16 cellular contexts compared by ENCODE assay signal in the genomic region with DNA sequence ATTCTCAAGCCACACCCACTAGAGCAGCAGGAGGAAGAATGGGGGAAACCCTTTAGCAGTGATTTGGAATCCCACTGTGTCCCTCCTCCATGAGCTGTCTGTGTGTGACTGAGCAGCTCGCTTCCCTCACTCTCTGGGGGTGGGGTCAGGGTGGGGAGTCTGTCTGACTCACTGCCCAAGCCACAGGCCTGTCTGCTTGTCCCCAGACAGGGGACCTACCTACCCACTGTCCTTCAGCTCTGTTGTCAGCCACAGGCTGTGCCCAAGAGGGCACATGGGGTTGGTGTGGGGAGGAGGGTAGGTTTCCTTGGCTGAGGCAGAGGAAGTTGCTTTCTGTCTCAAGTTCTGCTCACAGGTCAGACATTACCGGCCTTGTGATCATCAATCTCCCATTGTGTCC.
DNase-seq lines count a peak whose midpoint lies in the region; ATAC-seq lines count a peak whose summit lies in the region.
"Had no signal": no experiment of that assay in that cellular context is flagged by ENCODE, and none has a peak within 500 bp of the region (broad histone marks: within the 10 kb centered on the region; RNA-seq: fewer than 3 reads in every experiment).

No MANE protein-coding gene starts in this region.

- no peak overlapping the region for H4K5ac ChIP-seq in mesendoderm (ENCODE audit: low read length)

- no peak overlapping the region for H2BK15ac ChIP-seq in mesendoderm (replicated peaks; ENCODE audit: low read depth)

- H3K79me2 ChIP-seq in mesendoderm (ENCODE audit: control insufficient read depth, insufficient read depth, low read length) = no peaks in the 10 kb centered on the region

- no peak overlapping the region for H3K27ac Mint-ChIP-seq in effector memory CD8-positive, alpha-beta T cell
- no peak overlapping the region for H3K27ac Mint-ChIP-seq in stimulated activated naive B cell treated with anti-CD40 and anti-IgM and Interleukin-4, amounts not matched to agents 10 μg/mL and 1 μg/mL and 100 μg/mL, for 72 hours
- H3K27ac Mint-ChIP-seq in CD4-positive, alpha-beta memory T cell = no peak overlapping the region
- H3K27ac Mint-ChIP-seq: memory B cell had no signal

- H3K27ac ChIP-seq in mesendoderm (ENCODE audit: low read depth, low read length) = no peak overlapping the region
- no peak overlapping the region for H3K27ac ChIP-seq in CD4-positive, alpha-beta memory T cell (ENCODE audit: low read depth, low read length)
- H3K27ac ChIP-seq: thoracic aorta had no signal

- H3K36me3 Mint-ChIP-seq in effector memory CD8-positive, alpha-beta T cell (ENCODE audit: insufficient read depth) = no peaks in the 10 kb centered on the region
- H3K36me3 Mint-ChIP-seq in stimulated activated naive B cell treated with anti-CD40 and anti-IgM and Interleukin-4, amounts not matched to agents 10 μg/mL and 1 μg/mL and 100 μg/mL, for 72 hours = no peaks in the 10 kb centered on the region
- no peaks in the 10 kb centered on the region for H3K36me3 Mint-ChIP-seq in CD4-positive, alpha-beta memory T cell
- H3K36me3 Mint-ChIP-seq: memory B cell had no signal

- no peaks in the 10 kb centered on the region for H3K4me1 Mint-ChIP-seq in effector memory CD8-positive, alpha-beta T cell (ENCODE audit: low read depth in 2 of 2)
- no peaks in the 10 kb centered on the region for H3K4me1 Mint-ChIP-seq in stimulated activated naive B cell treated with anti-CD40 and anti-IgM and Interleukin-4, amounts not matched to agents 10 μg/mL and 1 μg/mL and 100 μg/mL, for 72 hours
- no peaks in the 10 kb centered on the region for H3K4me1 Mint-ChIP-seq in CD4-positive, alpha-beta memory T cell

- H3K27me3 ChIP-seq in mesendoderm (ENCODE audit: insufficient read depth, low read length, poor library complexity) = no peaks in the 10 kb centered on the region
- H3K27me3 ChIP-seq in CD4-positive, alpha-beta memory T cell (ENCODE audit: insufficient read depth, low read length) = no peaks in the 10 kb centered on the region

- H3K56ac ChIP-seq in mesendoderm (ENCODE audit: low read length) = no peak overlapping the region

- H3K23ac ChIP-seq in mesendoderm (ENCODE audit: low read length) = no peak overlapping the region

- peak; percentile 22 for DNase-seq in CMK (ENCODE audit: low read depth)
- peak; percentile 26 for DNase-seq in NOMO-1 treated with DMSO at 0.1 percent for 48 hours (lab: John Stamatoyannopoulos, UW; ENCODE audit: unreplicated experiment)
- no peak for DNase-seq in effector memory CD8-positive, alpha-beta T cell
- DNase-seq in mesendoderm = peak; percentile 48
- DNase-seq in stimulated activated naive B cell treated with anti-CD40 and anti-IgM and Interleukin-4, amounts not matched to agents 10 μg/mL and 1 μg/mL and 100 μg/mL, for 72 hours = no peak
- no peak for DNase-seq in activated gamma-delta T cell (lab: John Stamatoyannopoulos, UW)
- DNase-seq in CD4-positive, alpha-beta memory T cell = no peak
- DNase-seq: activated CD4-positive, alpha-beta T cell treated with anti-CD3 and anti-CD28 coated beads, Interleukin-2, amount 50 U/mL, for 1 hour; activated naive CD4-positive, alpha-beta T cell; AML-193; NCI-H1105; NCI-H526 treated with DMSO at 0.1 percent for 48 hours had no signal

- POLR2A ChIA-PET in CD4-positive, alpha-beta memory T cell (lab: Charles Lee; ENCODE audit: partially characterized antibody) = no interaction called here

- WGBS in mesendoderm (ENCODE audit: extremely low coverage, insufficient coverage, low lambda C conversion rate) = no CpG with 5 or more reads among the region's 2 CpGs

- H3K27me3 Mint-ChIP-seq in effector memory CD8-positive, alpha-beta T cell = peaks cover 14 to 53% of the 10 kb centered on the region in 2 donors
- peaks cover 7% of the 10 kb centered on the region in 2 donors for H3K27me3 Mint-ChIP-seq in stimulated activated naive B cell treated with anti-CD40 and anti-IgM and Interleukin-4, amounts not matched to agents 10 μg/mL and 1 μg/mL and 100 μg/mL, for 72 hours
- peaks cover 1 to 14% of the 10 kb centered on the region in 2 donors for H3K27me3 Mint-ChIP-seq in CD4-positive, alpha-beta memory T cell

- H3K4ac ChIP-seq in mesendoderm (ENCODE audit: low read depth, low read length) = no peak overlapping the region

- no peaks in the 10 kb centered on the region for H3K36me3 ChIP-seq in mesendoderm (ENCODE audit: control insufficient read depth, insufficient read depth, low read length)
- no peaks in the 10 kb centered on the region for H3K36me3 ChIP-seq in CD4-positive, alpha-beta memory T cell (ENCODE audit: insufficient read depth, low read length)
- H3K36me3 ChIP-seq: HAP-1, thoracic aorta had no signal

- H3K4me1 ChIP-seq in mesendoderm (ENCODE audit: control insufficient read depth, low read depth, low read length) = no peaks in the 10 kb centered on the region
- H3K4me1 ChIP-seq in CD4-positive, alpha-beta memory T cell (ENCODE audit: insufficient read depth, low read length) = no peaks in the 10 kb centered on the region
- H3K4me1 ChIP-seq: HAP-1 had no signal

- H2BK120ac ChIP-seq in mesendoderm (ENCODE audit: low read depth, low read length) = no peak overlapping the region

- no peak overlapping the region for H3K4me2 ChIP-seq in mesendoderm (ENCODE audit: low read length)

- no peaks in the 10 kb centered on the region for H3K9me3 Mint-ChIP-seq in effector memory CD8-positive, alpha-beta T cell
- H3K9me3 Mint-ChIP-seq in stimulated activated naive B cell treated with anti-CD40 and anti-IgM and Interleukin-4, amounts not matched to agents 10 μg/mL and 1 μg/mL and 100 μg/mL, for 72 hours = no peaks in the 10 kb centered on the region
- no peaks in the 10 kb centered on the region for H3K9me3 Mint-ChIP-seq in CD4-positive, alpha-beta memory T cell

- H2BK5ac ChIP-seq in mesendoderm (ENCODE audit: low read length) = no peak overlapping the region

- CTCF ChIA-PET in CD4-positive, alpha-beta memory T cell (lab: Charles Lee; ENCODE audit: partially characterized antibody) = no interaction called here

- H4K8ac ChIP-seq in mesendoderm (ENCODE audit: low read depth, low read length) = no peak overlapping the region

- H2AK5ac ChIP-seq in mesendoderm (ENCODE audit: low read length) = no peak overlapping the region

- no peaks in the 10 kb centered on the region for H3K79me1 ChIP-seq in mesendoderm (ENCODE audit: low read length)

- H3K18ac ChIP-seq in mesendoderm (ENCODE audit: low read length) = no peak overlapping the region

- H3K9me3 ChIP-seq in CD4-positive, alpha-beta memory T cell (ENCODE audit: control insufficient read depth in 1 of 2, low read length in 2 of 2) = no peaks in the 10 kb centered on the region
- H3K9me3 ChIP-seq: HAP-1, thoracic aorta had no signal

- peak; percentile 37 for ATAC-seq in effector memory CD8-positive, alpha-beta T cell (replicated peaks)
- ATAC-seq in stimulated activated naive B cell treated with anti-CD40 and anti-IgM and Interleukin-4, amounts not matched to agents 10 μg/mL and 1 μg/mL and 100 μg/mL, for 72 hours (replicated peaks) = no peak
- ATAC-seq in GM18868 (IDR thresholded peaks at IDR 0.05; ENCODE audit: unreplicated experiment) = no peak

- no peak overlapping the region for H3K4me3 Mint-ChIP-seq in effector memory CD8-positive, alpha-beta T cell
- H3K4me3 Mint-ChIP-seq in stimulated activated naive B cell treated with anti-CD40 and anti-IgM and Interleukin-4, amounts not matched to agents 10 μg/mL and 1 μg/mL and 100 μg/mL, for 72 hours = no peak overlapping the region
- H3K4me3 Mint-ChIP-seq in CD4-positive, alpha-beta memory T cell = no peak overlapping the region
- H3K4me3 Mint-ChIP-seq: memory B cell had no signal

- no peak overlapping the region for H3K4me3 ChIP-seq in mesendoderm (ENCODE audit: low read length)
- H3K4me3 ChIP-seq in CD4-positive, alpha-beta memory T cell (ENCODE audit: low read length in 2 of 2) = no peak overlapping the region
- H3K4me3 ChIP-seq: HAP-1, thoracic aorta had no signal

- H3K9ac ChIP-seq in mesendoderm (ENCODE audit: low read length) = no peak overlapping the region

- intact Hi-C loops in CD4-positive, alpha-beta memory T cell (cut with micrococcal nuclease) = no loop called here

Comparison
In these comparisons a context has a peak if more than half of its experiments do, and no peak if none do; other contexts are left out.
1. DNase-seq: peak in CMK (single experiment), NOMO-1 treated with DMSO at 0.1 percent for 48 hours (single experiment) and mesendoderm (single experiment); none in effector memory CD8-positive, alpha-beta T cell (0 of 3), stimulated activated naive B cell treated with anti-CD40 and anti-IgM and Interleukin-4, amounts not matched to agents 10 μg/mL and 1 μg/mL and 100 μg/mL, for 72 hours (single experiment), activated gamma-delta T cell (single experiment) and CD4-positive, alpha-beta memory T cell (0 of 5).